7 cellular contexts compared by ENCODE assay signal in the genomic region with DNA sequence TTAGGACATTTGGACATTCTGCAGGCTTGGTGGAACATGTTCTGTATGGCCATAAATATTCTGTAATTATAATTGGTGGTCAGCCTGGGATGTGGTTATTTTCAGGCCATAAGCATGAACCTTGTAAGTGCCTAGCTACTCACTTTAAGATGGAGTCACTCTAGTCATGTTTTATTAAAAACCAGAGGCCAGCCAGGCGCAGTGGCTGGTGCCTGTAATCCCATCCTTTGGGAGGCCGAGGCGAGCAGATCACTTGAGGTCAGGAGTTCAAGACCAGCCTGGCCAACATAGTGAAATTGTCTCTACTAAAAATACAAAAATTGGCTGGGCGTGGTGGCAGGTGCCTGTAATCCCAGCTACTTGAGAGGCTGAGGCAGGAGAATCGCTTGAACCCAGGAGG. TPM values are rescaled to one million over a fixed set of nuclear protein-coding genes. Genes with fewer than 3 reads are reported as not detected.
DNase-seq lines count a peak whose midpoint lies in the region; ATAC-seq and TF ChIP-seq lines count a peak whose summit lies in the region.
"Not testable (repeated sequence)": the region's sequence is repeated elsewhere in the genome, so short reads cannot be mapped to it uniquely, and the experiment has no call there.

No MANE protein-coding gene starts in this region.

- not testable (repeated sequence) for H3F3A ChIP-seq in neural cell (ENCODE audit: insufficient read depth, low read length, poor library complexity, severe bottlenecking)

- not testable (repeated sequence) for H3K9me3 ChIP-seq in DND-41 (ENCODE audit: insufficient read depth, low read length, severe bottlenecking); IMR-90 (ENCODE audit: control insufficient read depth, insufficient read depth, low read length); SJCRH30 (replicated peaks); iPS-18a (ENCODE audit: control insufficient read depth, low read depth, low read length); neural cell (ENCODE audit: low read length)

- not testable (repeated sequence) for TF ChIP-seq POLR2A in IMR-90 (IDR thresholded peaks at IDR 0.05; ENCODE audit: low read depth, low read length)

- not testable (repeated sequence) for H3K14ac ChIP-seq in IMR-90 (replicated peaks; ENCODE audit: low read depth, low read length)

- not testable (repeated sequence) for ATAC-seq in DND-41 (ENCODE audit: insufficient read depth, low read depth); IMR-90 (ENCODE audit: low read depth); activated CD8-positive, alpha-beta memory T cell treated with anti-CD3 and anti-CD28 coated beads, Interleukin-2, amount 10 ng/mL, durations not matched to agents 7 days and 5 days

- H3K27ac ChIP-seq in DND-41 (ENCODE audit: low read length); IMR-90 (ENCODE audit: insufficient read depth, low read length); SJCRH30; brain microvascular endothelial cell; iPS-18a (ENCODE audit: low read length); neural cell (ENCODE audit: low read length): not testable (repeated sequence)

- H3K9me2 ChIP-seq in neural cell (ENCODE audit: insufficient read depth, low read length) = not testable (repeated sequence)

- H2BK15ac ChIP-seq in IMR-90 (ENCODE audit: low read depth, low read length) = not testable (repeated sequence)

- not testable (repeated sequence) for H3K27me3 ChIP-seq in DND-41 (ENCODE audit: insufficient read depth, low read length, poor library complexity); IMR-90 (ENCODE audit: control insufficient read depth, insufficient read depth, low read length); SJCRH30; brain microvascular endothelial cell (replicated peaks)
- H3K27me3 ChIP-seq in iPS-18a (ENCODE audit: control insufficient read depth, insufficient read depth, low read length) (peaks cover 23% of the 10 kb centered on the region), neural cell (ENCODE audit: insufficient read depth, low read depth, low read length) (peaks cover 32% of the 10 kb centered on the region)

- H2BK120ac ChIP-seq in IMR-90 (ENCODE audit: low read depth, low read length) = not testable (repeated sequence)

- CTCF ChIA-PET in IMR-90 (lab: Yijun Ruan, JAX) = not testable (repeated sequence)
- CTCF ChIA-PET in activated CD8-positive, alpha-beta memory T cell treated with anti-CD3 and anti-CD28 coated beads, Interleukin-2, amount 10 ng/mL, durations not matched to agents 7 days and 5 days (lab: Charles Lee) = interaction anchor here (1.0 to 3.6 kb wide), 4 partner anchors 32 to 78 kb away, joined by 3 to 13 read pairs (median 9); partner anchors contain the start of gene FOSB

- H3K4me1 ChIP-seq in DND-41 (ENCODE audit: insufficient read depth, low read length) = peaks cover 35% of the 10 kb centered on the region
- not testable (repeated sequence) for H3K4me1 ChIP-seq in IMR-90 (ENCODE audit: control insufficient read depth, insufficient read depth, low read length); SJCRH30; iPS-18a (ENCODE audit: control insufficient read depth, low read depth, low read length)

- POLR2A ChIA-PET in IMR-90 (lab: Charles Lee; ENCODE audit: unreplicated experiment) = not testable (repeated sequence)

- not testable (repeated sequence) for H3K4ac ChIP-seq in IMR-90 (ENCODE audit: low read depth, low read length)

- H3K79me2 ChIP-seq in DND-41 (ENCODE audit: insufficient read depth, low read length); neural cell (replicated peaks; ENCODE audit: insufficient read depth, low read length): not testable (repeated sequence)

- TF ChIP-seq RAD21 in IMR-90 (IDR thresholded peaks at IDR 0.05; ENCODE audit: low read length); neural cell (conservative IDR thresholded peaks at IDR 0.05): not testable (repeated sequence)

- H2AK9ac ChIP-seq in IMR-90 (replicated peaks; ENCODE audit: low read depth, low read length, poor library complexity) = not testable (repeated sequence)

- H3K36me3 Mint-ChIP-seq in activated CD8-positive, alpha-beta memory T cell treated with anti-CD3 and anti-CD28 coated beads, Interleukin-2, amount 10 ng/mL, durations not matched to agents 7 days and 5 days = not testable (repeated sequence)

- H3K4me3 ChIP-seq in DND-41 (ENCODE audit: low read depth in 1 of 2, low read length in 2 of 2) (peak overlapping the region in 1 of 2 experiments; percentile 93; a peak in 2 of 4 replicates), SJCRH30 (peak overlapping the region; percentile 75), brain microvascular endothelial cell (ENCODE audit: low read depth, low read length) (peak overlapping the region; percentile 92), iPS-18a (ENCODE audit: low read length) (peak overlapping the region; percentile 90), neural cell (ENCODE audit: low read length) (peak overlapping the region; percentile 81)
- not testable (repeated sequence) for H3K4me3 ChIP-seq in IMR-90 (ENCODE audit: insufficient read depth, low read depth, low read length)

- not testable (repeated sequence) for H4K5ac ChIP-seq in IMR-90 (ENCODE audit: low read depth, low read length)

- H4K8ac ChIP-seq in IMR-90 (ENCODE audit: low read depth in 2 of 2, low read length in 2 of 2) = not testable (repeated sequence)

- H3K23ac ChIP-seq in IMR-90 (ENCODE audit: low read depth, low read length) = not testable (repeated sequence)

- TF ChIP-seq CTCF in DND-41 (IDR thresholded peaks at IDR 0.05; ENCODE audit: borderline replicate concordance, extremely low read depth, low read length, poor library complexity, severe bottlenecking); IMR-90 (conservative IDR thresholded peaks at IDR 0.05; ENCODE audit: low read depth, low read length); brain microvascular endothelial cell (IDR thresholded peaks at IDR 0.05; ENCODE audit: low read depth, low read length, missing control alignments); neural cell (IDR thresholded peaks at IDR 0.05; ENCODE audit: poor library complexity, severe bottlenecking): not testable (repeated sequence)

- not testable (repeated sequence) for H3K27ac Mint-ChIP-seq in activated CD8-positive, alpha-beta memory T cell treated with anti-CD3 and anti-CD28 coated beads, Interleukin-2, amount 10 ng/mL, durations not matched to agents 7 days and 5 days

- H2AFZ ChIP-seq in DND-41 (ENCODE audit: low read depth, low read length); IMR-90 (replicated peaks; ENCODE audit: low read length, poor library complexity); neural cell (ENCODE audit: low read depth, low read length): not testable (repeated sequence)

- H3K4me1 Mint-ChIP-seq in activated CD8-positive, alpha-beta memory T cell treated with anti-CD3 and anti-CD28 coated beads, Interleukin-2, amount 10 ng/mL, durations not matched to agents 7 days and 5 days = peaks cover 31% of the 10 kb centered on the region

- H2AK5ac ChIP-seq in IMR-90 (ENCODE audit: low read depth, low read length) = not testable (repeated sequence)

- H3K27me3 Mint-ChIP-seq in activated CD8-positive, alpha-beta memory T cell treated with anti-CD3 and anti-CD28 coated beads, Interleukin-2, amount 10 ng/mL, durations not matched to agents 7 days and 5 days = peaks cover 22% of the 10 kb centered on the region

- TF ChIP-seq EP300 in neural cell (conservative IDR thresholded peaks at IDR 0.05; ENCODE audit: poor library complexity, severe bottlenecking) = not testable (repeated sequence)

- H3K9ac ChIP-seq in DND-41 (ENCODE audit: low read depth, low read length) (peak overlapping the region; percentile 62), iPS-18a (ENCODE audit: low read length) (peak overlapping the region; percentile 97)
- not testable (repeated sequence) for H3K9ac ChIP-seq in IMR-90 (ENCODE audit: low read depth, low read length); neural cell (ENCODE audit: low read length)

- not testable (repeated sequence) for DNase-seq in DND-41; IMR-90; SJCRH30; activated CD8-positive, alpha-beta memory T cell treated with anti-CD3 and anti-CD28 coated beads, Interleukin-2, amount 10 ng/mL, durations not matched to agents 7 days and 5 days; brain microvascular endothelial cell

- H4K20me1 ChIP-seq in DND-41 (ENCODE audit: insufficient read depth, low read length); IMR-90 (ENCODE audit: insufficient read depth, low read length); neural cell (ENCODE audit: insufficient read depth): not testable (repeated sequence)

- H3K36me3 ChIP-seq in DND-41 (ENCODE audit: insufficient read depth, low read length); IMR-90 (ENCODE audit: control insufficient read depth, insufficient read depth, low read length); SJCRH30; brain microvascular endothelial cell (replicated peaks); iPS-18a (ENCODE audit: control insufficient read depth, low read depth, low read length); neural cell (ENCODE audit: insufficient read depth, low read length): not testable (repeated sequence)

- H4K91ac ChIP-seq in IMR-90 (ENCODE audit: insufficient read depth, low read depth, low read length) = not testable (repeated sequence)

- H3K4me3 Mint-ChIP-seq in activated CD8-positive, alpha-beta memory T cell treated with anti-CD3 and anti-CD28 coated beads, Interleukin-2, amount 10 ng/mL, durations not matched to agents 7 days and 5 days = peak overlapping the region; percentile 16

- H2BK20ac ChIP-seq in IMR-90 (ENCODE audit: low read depth, low read length) = not testable (repeated sequence)

- not testable (repeated sequence) for H3K18ac ChIP-seq in IMR-90 (ENCODE audit: low read depth, low read length)

- not testable (repeated sequence) for H3K9me1 ChIP-seq in IMR-90 (ENCODE audit: insufficient read depth, low read length)

- 100% methylated on average over 1 of the region's 5 CpGs; no CpG with 5 or more reads in 1 of the 2 experiments for WGBS in IMR-90 (ENCODE audit: extremely low coverage in 2 of 2, insufficient read length in 1 of 2), 2 experiments

- H3K4me2 ChIP-seq in DND-41 (ENCODE audit: insufficient read depth, low read length) (peak overlapping the region; percentile 89), neural cell (ENCODE audit: low read length) (peak overlapping the region; percentile 79)
- H3K4me2 ChIP-seq in IMR-90 (ENCODE audit: low read depth, low read length) = not testable (repeated sequence)

- intact Hi-C loops in IMR-90 (cut with micrococcal nuclease) = not testable (repeated sequence)

- not testable (repeated sequence) for H3K9me3 Mint-ChIP-seq in activated CD8-positive, alpha-beta memory T cell treated with anti-CD3 and anti-CD28 coated beads, Interleukin-2, amount 10 ng/mL, durations not matched to agents 7 days and 5 days (ENCODE audit: low read depth)

- not testable (repeated sequence) for H3K56ac ChIP-seq in IMR-90 (ENCODE audit: extremely low read depth, insufficient read depth, low read length)

- TSS peak; percentile 62 for BruUV-seq in IMR-90 (replicated peaks; lab: Mats Ljungman, UMichigan)

- dilution Hi-C loops in IMR-90 (cut with HindIII; ENCODE audit: low sequenced_read_pairs, unreplicated experiment) = not testable (repeated sequence)

- in situ Hi-C loops in IMR-90 (cut with MboI; ENCODE audit: low sequenced_read_pairs); brain microvascular endothelial cell (cut with HindIII; ENCODE audit: low pct_ligation_motif_present, low sequenced_read_pairs): not testable (repeated sequence)

- not testable (repeated sequence) for H2BK5ac ChIP-seq in IMR-90 (ENCODE audit: low read depth, low read length, poor library complexity, severe bottlenecking)

- H3K79me1 ChIP-seq in IMR-90 (ENCODE audit: low read depth in 1 of 2, low read length in 2 of 2) = peaks cover 10 to 54% of the 10 kb centered on the region in 2 experiments; a peak in 3 of 4 replicates

RNA-seq across cellular contexts. Expression of gene POLR1G, which starts 1.1 kb away (rescaled TPM):
- 10.3 and 12.5 TPM in 2 replicates for total RNA-seq in IMR-90 (2012; rRNA removed)
- 8.0 and 8.8 TPM in 2 replicates for polyA plus RNA-seq in IMR-90 (2012; rRNA removed)
- polyA plus RNA-seq in IMR-90 (2012; cell fraction: cytosol; rRNA removed) = 3.3 and 3.9 TPM in 2 replicates
- polyA plus RNA-seq in IMR-90 (2012; cell fraction: nucleus; rRNA removed; ENCODE audit: low replicate concordance) = 2.0 and 2.1 TPM in 2 replicates
- total RNA-seq in SJCRH30 (2014; rRNA removed; shearing (Covaris generic)) = 20.9 and 21.8 TPM in 2 replicates
- total RNA-seq in activated CD8-positive, alpha-beta memory T cell treated with anti-CD3 and anti-CD28 coated beads, Interleukin-2, amount 10 ng/mL, durations not matched to agents 7 days and 5 days = 10 to 100 TPM in 1 of 2 experiments, 1 to 10 TPM in 1; 8.9 to 12.2 TPM
- polyA plus RNA-seq in neural cell = 2.3 and 2.4 TPM in 2 replicates
- 1.7 and 2.2 TPM in 2 replicates for polyA minus RNA-seq in neural cell

RNA-seq across cellular contexts. Expression of gene PPP1R13L, which starts 2.7 kb away (rescaled TPM):
- 0.56 and 3.0 TPM in 2 replicates for total RNA-seq in IMR-90 (2012; rRNA removed)
- polyA plus RNA-seq in IMR-90 (2012; rRNA removed) = 11.6 and 13.3 TPM in 2 replicates
- 11.6 and 19.4 TPM in 2 replicates for polyA plus RNA-seq in IMR-90 (2012; cell fraction: cytosol; rRNA removed)
- polyA plus RNA-seq in IMR-90 (2012; cell fraction: nucleus; rRNA removed; ENCODE audit: low replicate concordance) = 24.0 and 44.8 TPM in 2 replicates
- 2.4 and 3.2 TPM in 2 replicates for total RNA-seq in SJCRH30 (2014; rRNA removed; shearing (Covaris generic))
- 10 to 100 TPM in 1 of 2 experiments, 1 to 10 TPM in 1; 6.4 to 11.7 TPM for total RNA-seq in activated CD8-positive, alpha-beta memory T cell treated with anti-CD3 and anti-CD28 coated beads, Interleukin-2, amount 10 ng/mL, durations not matched to agents 7 days and 5 days
- 0.74 TPM in 1 of 2 replicates, not detected in the other for polyA plus RNA-seq in neural cell
- not detected in 2 replicates for polyA minus RNA-seq in neural cell

RNA-seq across cellular contexts. Expression of gene ERCC1, which starts 16.1 kb away (rescaled TPM):
- 76.9 and 84.2 TPM in 2 replicates for total RNA-seq in IMR-90 (2012; rRNA removed)
- 132 and 153 TPM in 2 replicates for polyA plus RNA-seq in IMR-90 (2012; rRNA removed)
- 113 and 118 TPM in 2 replicates for polyA plus RNA-seq in IMR-90 (2012; cell fraction: cytosol; rRNA removed)
- polyA plus RNA-seq in IMR-90 (2012; cell fraction: nucleus; rRNA removed; ENCODE audit: low replicate concordance) = 152 and 183 TPM in 2 replicates
- 29.7 and 32.3 TPM in 2 replicates for total RNA-seq in SJCRH30 (2014; rRNA removed; shearing (Covaris generic))
- total RNA-seq in activated CD8-positive, alpha-beta memory T cell treated with anti-CD3 and anti-CD28 coated beads, Interleukin-2, amount 10 ng/mL, durations not matched to agents 7 days and 5 days = 10 to 100 TPM; 62.5 to 73.4 TPM
- polyA plus RNA-seq in neural cell = 69.2 and 80.8 TPM in 2 replicates
- 32.4 and 36.9 TPM in 2 replicates for polyA minus RNA-seq in neural cell

RNA-seq across cellular contexts. Expression of gene ERCC2, which starts 37.2 kb away (rescaled TPM):
- total RNA-seq in IMR-90 (2012; rRNA removed) = 26.7 and 30.6 TPM in 2 replicates
- polyA plus RNA-seq in IMR-90 (2012; rRNA removed) (66.5 and 75.6 TPM in 2 replicates), neural cell (28.8 and 39.0 TPM in 2 replicates)
- polyA plus RNA-seq in IMR-90 (2012; cell fraction: cytosol; rRNA removed) = 51.6 and 67.4 TPM in 2 replicates
- polyA plus RNA-seq in IMR-90 (2012; cell fraction: nucleus; rRNA removed; ENCODE audit: low replicate concordance) = 119 and 274 TPM in 2 replicates
- 24.2 and 27.7 TPM in 2 replicates for total RNA-seq in SJCRH30 (2014; rRNA removed; shearing (Covaris generic))
- 10 to 100 TPM; 26.1 to 26.8 TPM for total RNA-seq in activated CD8-positive, alpha-beta memory T cell treated with anti-CD3 and anti-CD28 coated beads, Interleukin-2, amount 10 ng/mL, durations not matched to agents 7 days and 5 days
- 31.6 and 39.0 TPM in 2 replicates for polyA minus RNA-seq in neural cell
